In genomic region chr6:133447924-133448323, GRCh38 we compare ENCODE assay signal across 28 cellular contexts.
DNase-seq lines count a peak whose midpoint lies in the region; FAIRE-seq and TF ChIP-seq lines count a peak whose summit lies in the region.
"Had no signal": no experiment of that assay in that cellular context is flagged by ENCODE, and none has a peak within 500 bp of the region (broad histone marks: within the 10 kb centered on the region; RNA-seq: fewer than 3 reads in every experiment).

No MANE protein-coding gene starts in this region.

- H2BK20ac ChIP-seq in H1 (ENCODE audit: low read length): no peak overlapping the region

- no peak for TF ChIP-seq EP300 in H1 (IDR thresholded peaks at IDR 0.05; ENCODE audit: borderline replicate concordance in 1 of 2, low read depth in 2 of 2, low read length in 2 of 2)

- POLR2A ChIA-PET in H1 (lab: Charles Lee; ENCODE audit: partially characterized antibody): no interaction called here

- FAIRE-seq in H1 (lab: Jason Lieb, UNC): no peak
- FAIRE-seq: K562, TTC549 had no signal

- H3K9me3 ChIP-seq in H1 (ENCODE audit: insufficient read depth in 2 of 2, low read depth in 1 of 2, low read length in 1 of 2) (no peaks in the 10 kb centered on the region), mesenchymal stem cell (ENCODE audit: control insufficient read depth, low read length) (no peaks in the 10 kb centered on the region)
- H3K9me3 ChIP-seq: HAP-1, MG63 had no signal

- H3K9ac ChIP-seq in H1 (replicated peaks in 1 of 4; ENCODE audit: extremely low read depth in 1 of 4, low read depth in 3 of 4, low read length in 3 of 4) (no peak overlapping the region), mesenchymal stem cell (ENCODE audit: low read length) (peak overlapping the region; percentile 46)

- H4K8ac ChIP-seq in H1 (ENCODE audit: extremely low read depth, insufficient read depth, low read length): no peak overlapping the region
- H4K8ac ChIP-seq in mesenchymal stem cell (ENCODE audit: low read length): no peak overlapping the region

- no peak overlapping the region for H2BK5ac ChIP-seq in H1 (ENCODE audit: low read depth, low read length)
- H2BK5ac ChIP-seq in mesenchymal stem cell (ENCODE audit: low read depth, low read length, poor library complexity, severe bottlenecking): no peak overlapping the region

- H3K27ac ChIP-seq in H1 (ENCODE audit: low read depth, low read length) (no peak overlapping the region), mesenchymal stem cell (ENCODE audit: low read length, poor library complexity, severe bottlenecking) (no peak overlapping the region)
- H3K27ac ChIP-seq: cardiac muscle cell, foreskin keratinocyte had no signal

- TF ChIP-seq CTCF in H1 (IDR thresholded peaks at IDR 0.05; ENCODE audit: control extremely low read depth in 1 of 3, insufficient read depth in 1 of 3, low read depth in 1 of 3, low read length in 3 of 3): no peak

- H2BK15ac ChIP-seq in H1 (ENCODE audit: low read length): no peak overlapping the region
- no peak overlapping the region for H2BK15ac ChIP-seq in mesenchymal stem cell (ENCODE audit: low read depth, poor library complexity, severe bottlenecking)

- H3K56ac ChIP-seq in H1 (replicated peaks; ENCODE audit: insufficient read length, low read depth, low read length): no peak overlapping the region

- no peaks in the 10 kb centered on the region for H3K79me2 ChIP-seq in H1 (ENCODE audit: control insufficient read depth in 1 of 2, insufficient read depth in 2 of 2, low read length in 2 of 2)

- H2AFZ ChIP-seq in H1 (ENCODE audit: low read length): 0 out of 2 replicates have a peak overlapping the region, but pooled peaks have one; percentile 38
- H2AFZ ChIP-seq in mesenchymal stem cell (ENCODE audit: low read depth, low read length): no peak overlapping the region

- H3K4me2 ChIP-seq in H1 (ENCODE audit: insufficient read depth in 1 of 2, low read depth in 2 of 2, low read length in 2 of 2): no peak overlapping the region
- no peak overlapping the region for H3K4me2 ChIP-seq in mesenchymal stem cell (ENCODE audit: low read length, poor library complexity, severe bottlenecking)

- no peak overlapping the region for H4K5ac ChIP-seq in H1 (ENCODE audit: insufficient read length, low read depth, low read length)

- H2AK5ac ChIP-seq in H1 (ENCODE audit: low read depth, low read length) (no peak overlapping the region), mesenchymal stem cell (ENCODE audit: low read length, severe bottlenecking) (no peak overlapping the region)

- peak; percentile 10 for DNase-seq in AG08396 (ENCODE audit: low spot score)
- DNase-seq in HT1080 (ENCODE audit: low read depth): peak; percentile 54
- no peak for DNase-seq in H1 (ENCODE audit: low read depth in 1 of 2, low spot score in 2 of 2)
- peak; percentile 52 for DNase-seq in mesenchymal stem cell
- no peak for DNase-seq in cerebellar nuclear complex (lab: John Stamatoyannopoulos, UW)
- DNase-seq in stimulated activated naive CD4-positive, alpha-beta T cell (lab: John Stamatoyannopoulos, UW): no peak
- DNase-seq in SIG-M5 (lab: John Stamatoyannopoulos, UW): no peak
- DNase-seq in NCI-H524 treated with DMSO at 0.1 percent for 48 hours (lab: John Stamatoyannopoulos, UW): no peak
- DNase-seq: activated CD4-positive, alpha-beta T cell treated with anti-CD3 and anti-CD28 coated beads for 1 hour; activated CD8-positive, alpha-beta memory T cell treated with anti-CD3 and anti-CD28 coated beads for 24 hours; activated T-cell treated with anti-CD3 and anti-CD28 coated beads, Interleukin-2, amount 50 U/mL, for 4 hours; amniotic stem cell; dermis blood vessel endothelial cell; foreskin keratinocyte; MG63; naive thymus-derived CD4-positive, alpha-beta T cell; NCI-H1436; NCI-H2107; NCI-H510A; occipital lobe; SHP77; stimulated activated CD4-positive, alpha-beta T cell treated with anti-CD3 and anti-CD28 coated beads, Interleukin-4, amount 100 ng/mL, for 1 hour; stimulated activated naive CD8-positive, alpha-beta T cell treated with anti-CD3 and anti-CD28 coated beads, Interleukin-15, Interleukin-2, amounts not matched to agents 100 U/mL and 50 U/mL, for 24 hours; T-helper 1 cell had no signal

- H4K91ac ChIP-seq in H1 (replicated peaks; ENCODE audit: insufficient read length, low read length) (no peak overlapping the region), mesenchymal stem cell (ENCODE audit: low read length) (no peak overlapping the region)

- H2BK120ac ChIP-seq in H1 (replicated peaks; ENCODE audit: low read depth, low read length): no peak overlapping the region
- H2BK120ac ChIP-seq in mesenchymal stem cell (ENCODE audit: low read depth, low read length): no peak overlapping the region

- TF ChIP-seq RAD21 in H1 (IDR thresholded peaks at IDR 0.05 in 1 of 2, conservative IDR thresholded peaks at IDR 0.05 in 1 of 2; ENCODE audit: low read depth in 2 of 2, low read length in 2 of 2): no peak

- H3K4me1 ChIP-seq in H1 (replicated peaks in 1 of 4; ENCODE audit: control insufficient read depth in 3 of 4, insufficient read depth in 4 of 4, low read length in 3 of 4): no peaks in the 10 kb centered on the region
- H3K4me1 ChIP-seq in mesenchymal stem cell (ENCODE audit: control insufficient read depth, insufficient read depth, low read depth, low read length): no peaks in the 10 kb centered on the region
- H3K4me1 ChIP-seq: foreskin keratinocyte, HAP-1 had no signal

- CTCF ChIA-PET in H1 (lab: Charles Lee; ENCODE audit: partially characterized antibody): no interaction called here

- H3K36me3 ChIP-seq in H1 (ENCODE audit: control insufficient read depth in 2 of 4, insufficient read depth in 4 of 4, low read length in 3 of 4): no peaks in the 10 kb centered on the region
- no peaks in the 10 kb centered on the region for H3K36me3 ChIP-seq in mesenchymal stem cell (ENCODE audit: control insufficient read depth in 1 of 2, insufficient read depth in 2 of 2, low read depth in 1 of 2, low read length in 2 of 2)
- H3K36me3 ChIP-seq: cardiac muscle cell, HAP-1, MG63 had no signal

- H3K23ac ChIP-seq in H1 (ENCODE audit: insufficient read length) (no peak overlapping the region), mesenchymal stem cell (ENCODE audit: low read length in 2 of 2) (no peak overlapping the region)

- H3K79me1 ChIP-seq in H1 (ENCODE audit: low read depth, low read length) (no peaks in the 10 kb centered on the region), mesenchymal stem cell (replicated peaks; ENCODE audit: low read length, poor library complexity, severe bottlenecking) (no peaks in the 10 kb centered on the region)

- H3K18ac ChIP-seq in H1 (ENCODE audit: extremely low read depth, low read length): no peak overlapping the region
- H3K18ac ChIP-seq in mesenchymal stem cell (ENCODE audit: low read depth in 1 of 2, low read length in 2 of 2): no peak overlapping the region

- H3K23me2 ChIP-seq in H1 (ENCODE audit: low read depth, low read length): no peaks in the 10 kb centered on the region

- H3K14ac ChIP-seq in H1 (ENCODE audit: insufficient read length) (no peak overlapping the region), mesenchymal stem cell (ENCODE audit: low read length in 2 of 2) (no peak overlapping the region)

- H3K4ac ChIP-seq in H1 (replicated peaks; ENCODE audit: insufficient read length, low read depth, low read length) (no peak overlapping the region), mesenchymal stem cell (ENCODE audit: low read depth in 1 of 2, low read length in 2 of 2) (no peak overlapping the region)

- no peaks in the 10 kb centered on the region for H3K27me3 ChIP-seq in H1 (replicated peaks in 1 of 4; ENCODE audit: control insufficient read depth in 3 of 4, extremely low read depth in 1 of 4, insufficient read depth in 3 of 4, low read length in 3 of 4)
- H3K27me3 ChIP-seq in mesenchymal stem cell (ENCODE audit: control insufficient read depth in 1 of 2, insufficient read depth in 1 of 2, low read length in 2 of 2): no peaks in the 10 kb centered on the region
- H3K27me3 ChIP-seq: cardiac muscle cell, foreskin keratinocyte, MG63 had no signal

- no peak overlapping the region for H3K4me3 ChIP-seq in H1 (ENCODE audit: extremely low read depth in 1 of 4, insufficient read depth in 2 of 4, low read depth in 3 of 4, low read length in 4 of 4)
- H3K4me3 ChIP-seq in mesenchymal stem cell (ENCODE audit: insufficient read depth in 1 of 2, low read depth in 1 of 2, low read length in 2 of 2): no peak overlapping the region
- H3K4me3 ChIP-seq: cardiac muscle cell, HAP-1, K562, MG63 had no signal

- no peak for TF ChIP-seq POLR2A in H1 (IDR thresholded peaks at IDR 0.05; ENCODE audit: control extremely low read depth in 1 of 2, low read depth in 2 of 2, low read length in 2 of 2)

- H4K20me1 ChIP-seq in H1 (replicated peaks in 1 of 2; ENCODE audit: control insufficient read depth in 1 of 2, insufficient read depth in 2 of 2, low read length in 2 of 2): no peaks in the 10 kb centered on the region

- no peak overlapping the region for H2BK12ac ChIP-seq in H1 (ENCODE audit: low read depth, low read length)
- H2BK12ac ChIP-seq in mesenchymal stem cell (ENCODE audit: low read length in 2 of 2): no peak overlapping the region

TF ChIP-seq in H1, 55 proteins besides CTCF, POLR2A, EP300 and RAD21 (continues in another document):
- TF ChIP-seq CBX8 (IDR thresholded peaks at IDR 0.05; ENCODE audit: borderline replicate concordance, low read depth, low read length) (no peak), TCF12 (IDR thresholded peaks at IDR 0.05; ENCODE audit: low read depth, low read length) (no peak), CEBPB (IDR thresholded peaks at IDR 0.05; ENCODE audit: low read depth, low read length) (no peak), KDM1A (IDR thresholded peaks at IDR 0.05; ENCODE audit: borderline replicate concordance, low read length) (no peak), FOSL1 (IDR thresholded peaks at IDR 0.05; ENCODE audit: insufficient read depth, low read depth, low read length) (no peak), CBX5 (IDR thresholded peaks at IDR 0.05; ENCODE audit: low read depth, low read length) (no peak), YY1 (IDR thresholded peaks at IDR 0.05; ENCODE audit: low read depth, low read length) (no peak), SP1 (IDR thresholded peaks at IDR 0.05; ENCODE audit: low read depth, low read length) (no peak), RBBP5 (IDR thresholded peaks at IDR 0.05; ENCODE audit: borderline replicate concordance, low read depth, low read length) (no peak), ATF2 (IDR thresholded peaks at IDR 0.05; ENCODE audit: low read length) (no peak), SAP30 (IDR thresholded peaks at IDR 0.05; ENCODE audit: insufficient read depth, insufficient replicate concordance, low read length) (no peak)

Comparison
In these comparisons a context has a peak if more than half of its experiments do, and no peak if none do; other contexts are left out.
1. DNase-seq: peak in AG08396 (single experiment), HT1080 (single experiment) and mesenchymal stem cell (single experiment); none in H1 (0 of 2), cerebellar nuclear complex (0 of 2), stimulated activated naive CD4-positive, alpha-beta T cell (0 of 6), SIG-M5 (single experiment) and NCI-H524 treated with DMSO at 0.1 percent for 48 hours (single experiment).